24 cellular contexts compared by ENCODE assay signal in genomic region chr2:16755377-16755776, GRCh38.
"Had no signal": no experiment of that assay in that cellular context is flagged by ENCODE, and none has a peak within 500 bp of the region (broad histone marks: within the 10 kb centered on the region; RNA-seq: fewer than 3 reads in every experiment).

No MANE protein-coding gene starts in this region.

- H3K27me3 Mint-ChIP-seq: activated CD4-positive, alpha-beta memory T cell treated with anti-CD3 and anti-CD28 coated beads, Interleukin-2, amount 10 ng/mL, durations not matched to agents 7 days and 5 days; activated CD4-positive, alpha-beta T cell treated with anti-CD3 and anti-CD28 coated beads, Interleukin-2, amount 10 ng/mL, durations not matched to agents 7 days and 5 days; dendritic cell treated with granulocyte-macrophage colony-stimulating factor and Interleukin-4, amounts not matched to agents 40 ng/mL and 50 ng/mL, for 4 days had no signal

- H2AFZ ChIP-seq: hepatocyte, neural progenitor cell had no signal

- DNase-seq: activated CD4-positive, alpha-beta memory T cell treated with anti-CD3 and anti-CD28 coated beads, Interleukin-2, amount 10 ng/mL, durations not matched to agents 7 days and 5 days; activated CD4-positive, alpha-beta T cell treated with anti-CD3 and anti-CD28 coated beads for 1 hour; activated CD4-positive, alpha-beta T cell treated with anti-CD3 and anti-CD28 coated beads, Interleukin-2, amount 10 ng/mL, durations not matched to agents 7 days and 5 days; activated gamma-delta T cell treated with Interleukin-2 at 50 U/mL for 16 hours; activated naive CD4-positive, alpha-beta T cell treated with anti-CD3 and anti-CD28 coated beads, Interleukin-2, amount 50 U/mL, for 16 hours; activated T-cell treated with anti-CD3 and anti-CD28 coated beads, Interleukin-2, amount 50 U/mL, for 4 hours; amniotic stem cell; central memory CD4-positive, alpha-beta T cell; endodermal cell; foreskin fibroblast; islet precursor cell; naive thymus-derived CD8-positive, alpha-beta T cell; posterior cingulate gyrus; stimulated activated CD4-positive, alpha-beta T cell treated with anti-CD3 and anti-CD28 coated beads, Interleukin-15, amount 100 ng/mL, for 24 hours; stimulated activated CD4-positive, alpha-beta T cell treated with anti-CD3 and anti-CD28 coated beads, Interleukin-2, amount 100 ng/mL, for 24 hours; stimulated activated naive CD4-positive, alpha-beta T cell; T-helper 2 cell; transverse colon had no signal

- H3K36me3 ChIP-seq: neural progenitor cell, suprapubic skin, transverse colon had no signal

- H3K4me2 ChIP-seq: hepatocyte, neural progenitor cell had no signal

- H3K27ac Mint-ChIP-seq: activated CD4-positive, alpha-beta memory T cell treated with anti-CD3 and anti-CD28 coated beads, Interleukin-2, amount 10 ng/mL, durations not matched to agents 7 days and 5 days; activated CD4-positive, alpha-beta T cell treated with anti-CD3 and anti-CD28 coated beads, Interleukin-2, amount 10 ng/mL, durations not matched to agents 7 days and 5 days; activated T-helper 17 cell treated with anti-CD3 and anti-CD28 coated beads, Interleukin-2, amount 50 U/mL, for 72 hours; endodermal cell; neural progenitor cell; WTC11 had no signal

- H3K4me1 ChIP-seq: neural progenitor cell, suprapubic skin, transverse colon had no signal

- ATAC-seq: activated T-cell treated with anti-CD3 and anti-CD28 coated beads, Interleukin-2, amount 50 U/mL, for 4 hours; activated T-helper 17 cell treated with anti-CD3 and anti-CD28 coated beads, Interleukin-2, amount 50 U/mL, for 72 hours; WTC11 had no signal

- H3K27ac ChIP-seq: hepatocyte, neural progenitor cell, suprapubic skin, transverse colon had no signal

- H3K9me3 Mint-ChIP-seq: activated CD4-positive, alpha-beta memory T cell treated with anti-CD3 and anti-CD28 coated beads, Interleukin-2, amount 10 ng/mL, durations not matched to agents 7 days and 5 days; activated CD4-positive, alpha-beta T cell treated with anti-CD3 and anti-CD28 coated beads, Interleukin-2, amount 10 ng/mL, durations not matched to agents 7 days and 5 days; activated T-cell treated with anti-CD3 and anti-CD28 coated beads, Interleukin-2, amount 50 U/mL, for 4 hours; activated T-helper 17 cell treated with anti-CD3 and anti-CD28 coated beads, Interleukin-2, amount 50 U/mL, for 72 hours; dendritic cell treated with granulocyte-macrophage colony-stimulating factor and Interleukin-4, amounts not matched to agents 40 ng/mL and 50 ng/mL, for 4 days; endodermal cell; naive thymus-derived CD8-positive, alpha-beta T cell; WTC11 had no signal

- H3K36me3 Mint-ChIP-seq: naive thymus-derived CD8-positive, alpha-beta T cell; neural progenitor cell; WTC11 had no signal

- H3K4me1 Mint-ChIP-seq: activated CD4-positive, alpha-beta memory T cell treated with anti-CD3 and anti-CD28 coated beads, Interleukin-2, amount 10 ng/mL, durations not matched to agents 7 days and 5 days; activated CD4-positive, alpha-beta T cell treated with anti-CD3 and anti-CD28 coated beads, Interleukin-2, amount 10 ng/mL, durations not matched to agents 7 days and 5 days; activated T-helper 17 cell treated with anti-CD3 and anti-CD28 coated beads, Interleukin-2, amount 50 U/mL, for 72 hours; neural progenitor cell had no signal

- H3K27me3 ChIP-seq: hepatocyte, neural progenitor cell, suprapubic skin, transverse colon had no signal

- H3K9me3 ChIP-seq: suprapubic skin, transverse colon had no signal

- H3K4me3 ChIP-seq: hepatocyte, neural progenitor cell, suprapubic skin, transverse colon had no signal

- H3K9ac ChIP-seq: neural progenitor cell had no signal

- H3K4me3 Mint-ChIP-seq: activated CD4-positive, alpha-beta memory T cell treated with anti-CD3 and anti-CD28 coated beads, Interleukin-2, amount 10 ng/mL, durations not matched to agents 7 days and 5 days; activated CD4-positive, alpha-beta T cell treated with anti-CD3 and anti-CD28 coated beads, Interleukin-2, amount 10 ng/mL, durations not matched to agents 7 days and 5 days; activated T-cell treated with anti-CD3 and anti-CD28 coated beads, Interleukin-2, amount 50 U/mL, for 4 hours; activated T-helper 17 cell treated with anti-CD3 and anti-CD28 coated beads, Interleukin-2, amount 50 U/mL, for 72 hours; dendritic cell treated with granulocyte-macrophage colony-stimulating factor and Interleukin-4, amounts not matched to agents 40 ng/mL and 50 ng/mL, for 4 days; endodermal cell; naive thymus-derived CD8-positive, alpha-beta T cell; neural progenitor cell; WTC11 had no signal
